10 cellular contexts compared by ENCODE assay signal in genomic region chr22:37842015-37842793, GRCh38. TPM values are rescaled to one million over a fixed set of nuclear protein-coding genes. Genes with fewer than 3 reads are reported as not detected.
DNase-seq lines count a peak whose midpoint lies in the region; ATAC-seq and TF ChIP-seq lines count a peak whose summit lies in the region.
"Had no signal": no experiment of that assay in that cellular context is flagged by ENCODE, and none has a peak within 500 bp of the region (broad histone marks: within the 10 kb centered on the region; RNA-seq: fewer than 3 reads in every experiment).

No MANE protein-coding gene starts in this region.

- H3K79me2 ChIP-seq in neural cell (replicated peaks; ENCODE audit: insufficient read depth, low read length): peaks cover 18% of the 10 kb centered on the region

- TF ChIP-seq POLR2A in NB4 (IDR thresholded peaks at IDR 0.05; ENCODE audit: extremely low read depth, insufficient read length) (no peak), body of pancreas (IDR thresholded peaks at IDR 0.05) (no peak)

- ATAC-seq in body of pancreas: peak; percentile 22
- ATAC-seq in GM18870 (IDR thresholded peaks at IDR 0.05; ENCODE audit: unreplicated experiment): no peak
- no peak for ATAC-seq in GM18861 (IDR thresholded peaks at IDR 0.05; ENCODE audit: unreplicated experiment)

- H3K27me3 Mint-ChIP-seq in Calu3 (ENCODE audit: unreplicated experiment): no peaks in the 10 kb centered on the region

- H3K4me3 ChIP-seq in NB4 (ENCODE audit: low read depth, low read length) (no peak overlapping the region), body of pancreas (no peak overlapping the region), neural cell (ENCODE audit: low read length) (peak overlapping the region; percentile 81)

- DNase-seq in Calu3 (no peak), NB4 (ENCODE audit: low read depth) (peak; percentile 16), body of pancreas (peak; percentile 60 to 78 (median 66)), cerebellar nuclear complex (lab: John Stamatoyannopoulos, UW) (no peak)
- DNase-seq: NCI-H187, RPMI8226 had no signal

- no peaks in the 10 kb centered on the region for H4K20me1 ChIP-seq in neural cell (ENCODE audit: insufficient read depth)

- H3K27me3 ChIP-seq in body of pancreas (no peaks in the 10 kb centered on the region), neural cell (ENCODE audit: insufficient read depth, low read depth, low read length) (no peaks in the 10 kb centered on the region)

- intact Hi-C loops in Calu3 (cut with micrococcal nuclease; ENCODE audit: unreplicated experiment): no loop called here
- intact Hi-C loops in body of pancreas (cut with DNase I): no loop called here

- H3K27ac Mint-ChIP-seq in Calu3 (ENCODE audit: unreplicated experiment): no peak overlapping the region

- H3K9ac ChIP-seq in neural cell (ENCODE audit: low read length): no peak overlapping the region

- peaks cover 8% of the 10 kb centered on the region for H3K4me1 Mint-ChIP-seq in Calu3 (ENCODE audit: low read depth, unreplicated experiment)

- peak overlapping the region; percentile 50 to 98 (median 88) for H3K27ac ChIP-seq in body of pancreas
- no peak overlapping the region for H3K27ac ChIP-seq in neural cell (ENCODE audit: low read length)

- WGBS in body of pancreas, 2 donors: 26 to 31% methylated on average over 9 to 10 of the region's 10 CpGs

- no peak overlapping the region for H2AFZ ChIP-seq in neural cell (ENCODE audit: low read depth, low read length)

- H3K4me2 ChIP-seq in neural cell (ENCODE audit: low read length): peak overlapping the region; percentile 2

- TF ChIP-seq EP300 in neural cell (conservative IDR thresholded peaks at IDR 0.05; ENCODE audit: poor library complexity, severe bottlenecking): no peak

- H3K36me3 ChIP-seq in body of pancreas (replicated peaks in 1 of 2; ENCODE audit: insufficient read depth in 1 of 2, low read depth in 2 of 2): peaks cover 6 to 11% of the 10 kb centered on the region in 2 donors
- peaks cover 3% of the 10 kb centered on the region for H3K36me3 ChIP-seq in neural cell (ENCODE audit: insufficient read depth, low read length)

- peaks cover 25% of the 10 kb centered on the region for H3K36me3 Mint-ChIP-seq in Calu3 (ENCODE audit: insufficient read depth, unreplicated experiment)

- BruUV-seq in Calu3 (replicated peaks; lab: Mats Ljungman, UMichigan): no TSS peak

- H3K4me3 Mint-ChIP-seq in Calu3 (ENCODE audit: low read depth, unreplicated experiment): peak overlapping the region; percentile 76

- no peak for TF ChIP-seq RAD21 in neural cell (conservative IDR thresholded peaks at IDR 0.05)

- CTCF ChIA-PET in Calu3 (lab: Charles Lee): no interaction called here

- H3K9me3 Mint-ChIP-seq in Calu3 (ENCODE audit: low read depth, unreplicated experiment): no peaks in the 10 kb centered on the region

- H3K9me3 ChIP-seq in body of pancreas (no peaks in the 10 kb centered on the region), neural cell (ENCODE audit: low read length) (no peaks in the 10 kb centered on the region)

- peaks cover 6% of the 10 kb centered on the region for H3F3A ChIP-seq in neural cell (ENCODE audit: insufficient read depth, low read length, poor library complexity, severe bottlenecking)

- H3K9me2 ChIP-seq in neural cell (ENCODE audit: insufficient read depth, low read length): no peaks in the 10 kb centered on the region

- peaks cover 29% of the 10 kb centered on the region for H3K4me1 ChIP-seq in body of pancreas

- no peak for TF ChIP-seq CTCF in Calu3 (IDR thresholded peaks at IDR 0.05; ENCODE audit: unreplicated experiment)
- TF ChIP-seq CTCF in NB4 (IDR thresholded peaks at IDR 0.05; ENCODE audit: low read depth, low read length): no peak
- TF ChIP-seq CTCF in body of pancreas (IDR thresholded peaks at IDR 0.05): no peak
- no peak for TF ChIP-seq CTCF in neural cell (IDR thresholded peaks at IDR 0.05; ENCODE audit: poor library complexity, severe bottlenecking)

TF ChIP-seq in neural cell, 6 proteins besides CTCF, POLR2A, EP300 and RAD21:
- TF ChIP-seq MXI1 (conservative IDR thresholded peaks at IDR 0.05; ENCODE audit: poor library complexity, severe bottlenecking) (no peak), REST (IDR thresholded peaks at IDR 0.05; ENCODE audit: borderline replicate concordance) (no peak), TAF1 (IDR thresholded peaks at IDR 0.05; ENCODE audit: low read depth) (no peak), SMC3 (conservative IDR thresholded peaks at IDR 0.05; ENCODE audit: poor library complexity) (no peak), EZH2 (IDR thresholded peaks at IDR 0.05; ENCODE audit: borderline replicate concordance, insufficient read depth, low read length, poor library complexity, severe bottlenecking) (no peak), POLR2AphosphoS5 (IDR thresholded peaks at IDR 0.05) (no peak)

RNA-seq across cellular contexts. Expression of gene ANKRD54, which starts 1.9 kb away (rescaled TPM):
- 23.9 and 27.1 TPM in 2 replicates for total RNA-seq in Calu3 (2022)
- total RNA-seq in body of pancreas: 10 to 100 TPM; 38.1 to 88.0 TPM
- 92.4 and 127 TPM in 2 replicates for polyA plus RNA-seq in neural cell
- polyA minus RNA-seq in neural cell: 51.2 and 59.2 TPM in 2 replicates

RNA-seq across cellular contexts. Expression of gene EIF3L, which starts 7.0 kb away (rescaled TPM):
- total RNA-seq in Calu3 (2022) (287 and 402 TPM in 2 replicates), body of pancreas (100 to 1,000 TPM; 139 to 230 TPM)
- 352 and 396 TPM in 2 replicates for polyA plus RNA-seq in neural cell
- 527 and 529 TPM in 2 replicates for polyA minus RNA-seq in neural cell

RNA-seq across cellular contexts. Expression of gene GALR3, which starts 19.0 kb away (rescaled TPM):
- total RNA-seq in Calu3 (2022) (0.31 TPM in 1 of 2 replicates, not detected in the other), body of pancreas (not detected)
- polyA plus RNA-seq in neural cell: 0.73 TPM in 1 of 2 replicates, not detected in the other
- not detected in 2 replicates for polyA minus RNA-seq in neural cell
- total RNA-seq: activated CD8-positive, alpha-beta memory T cell treated with anti-CD3 and anti-CD28 coated beads for 36 hours had no signal

RNA-seq across cellular contexts. Expression of gene GCAT, which starts 34.5 kb away (rescaled TPM):
- 22.7 and 29.9 TPM in 2 replicates for total RNA-seq in Calu3 (2022)
- total RNA-seq in body of pancreas: 10 to 100 TPM; 31.6 to 42.5 TPM
- 12.2 and 13.0 TPM in 2 replicates for polyA plus RNA-seq in neural cell
- polyA minus RNA-seq in neural cell: 11.9 and 12.2 TPM in 2 replicates

Comparison
In these comparisons a context has a peak if more than half of its experiments do, and no peak if none do; other contexts are left out.
1. DNase-seq: peak in NB4 (single experiment) and body of pancreas (4 of 4); none in Calu3 (single experiment) and cerebellar nuclear complex (0 of 2).